20 cellular contexts compared by ENCODE assay signal in the genomic region with DNA sequence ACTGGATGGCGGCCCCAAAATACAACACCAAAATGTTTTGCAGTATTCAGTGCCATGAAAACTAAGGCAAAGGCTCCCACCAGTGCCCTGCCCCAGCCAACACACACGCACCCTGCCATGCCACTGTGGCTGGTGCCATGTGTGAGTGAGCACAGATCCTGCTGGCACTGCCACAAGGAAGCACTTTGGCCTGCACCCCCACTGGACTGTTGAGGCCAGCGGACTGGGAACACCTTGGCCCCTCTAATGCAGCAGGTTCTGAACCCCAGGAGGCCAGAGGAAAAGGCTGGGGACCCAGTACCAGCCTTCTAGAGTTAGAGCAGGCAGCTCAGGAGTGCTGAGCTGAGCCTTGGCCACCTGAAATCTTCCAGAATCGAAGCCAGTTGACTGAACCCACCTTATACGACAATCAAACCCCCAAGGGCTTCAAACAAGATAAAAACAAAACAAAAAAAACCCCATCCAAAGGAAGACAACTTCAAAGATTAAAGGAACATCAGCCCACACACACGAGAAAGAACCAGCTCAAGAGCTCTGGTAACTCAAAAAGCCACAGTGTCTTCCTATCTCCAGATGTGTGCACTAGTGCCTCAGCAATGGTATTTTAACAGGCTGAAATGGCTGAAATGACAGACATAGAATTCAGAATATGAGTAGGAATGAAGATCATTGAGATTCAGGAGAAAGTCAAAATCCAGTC. TPM values are rescaled to one million over a fixed set of nuclear protein-coding genes. Genes with fewer than 3 reads are reported as not detected.
DNase-seq lines count a peak whose midpoint lies in the region; ATAC-seq lines count a peak whose summit lies in the region.
"Had no signal": no experiment of that assay in that cellular context is flagged by ENCODE, and none has a peak within 500 bp of the region (broad histone marks: within the 10 kb centered on the region; RNA-seq: fewer than 3 reads in every experiment).

No MANE protein-coding gene starts in this region.

- no peak overlapping the region for H3K27ac ChIP-seq in CD4-positive, alpha-beta memory T cell (ENCODE audit: low read depth, low read length)
- H3K27ac ChIP-seq in GM23248 (peak overlapping the region; percentile 49; the same call in 1 of the 2 replicates), neuronal stem cell (replicated peaks; ENCODE audit: low read length) (no peak overlapping the region)
- H3K27ac ChIP-seq: colonic mucosa, psoas muscle had no signal

- no peak overlapping the region for H4K8ac ChIP-seq in neuronal stem cell (ENCODE audit: low read depth, low read length)

- H3K4me3 ChIP-seq in CD4-positive, alpha-beta memory T cell (ENCODE audit: low read length in 2 of 2), result no peak overlapping the region
- H3K4me3 ChIP-seq in GM23248 (no peak overlapping the region), neuronal stem cell (ENCODE audit: low read length in 2 of 2) (peak overlapping the region in 1 of 2 donors; percentile 12)
- H3K4me3 ChIP-seq: colonic mucosa, psoas muscle had no signal

- H2BK12ac ChIP-seq in neuronal stem cell (ENCODE audit: low read length), result no peak overlapping the region

- 81 to 85% methylated on average over 6 of the region's 6 CpGs for WGBS in GM23248 (ENCODE audit: low coverage in 1 of 2, low lambda C conversion rate in 2 of 2, missing lambda C conversion rate in 2 of 2), 2 experiments
- no CpG with 5 or more reads among the region's 6 CpGs for WGBS in neuronal stem cell (ENCODE audit: extremely low coverage in 2 of 2, insufficient read length in 2 of 2, insufficient replicate concordance in 1 of 2), 2 donors

- peak; percentile 24 to 70 for ATAC-seq in activated naive CD4-positive, alpha-beta T cell treated with anti-CD3 and anti-CD28 coated beads, Interleukin-2, amount 50 U/mL, for 72 hours
- ATAC-seq in GM19351 (IDR thresholded peaks at IDR 0.05; ENCODE audit: unreplicated experiment), result no peak
- ATAC-seq: psoas muscle, SK-N-SH treated with all-trans-retinoic acid at 6 μM for 48 hours had no signal

- POLR2A ChIA-PET in CD4-positive, alpha-beta memory T cell (lab: Charles Lee; ENCODE audit: partially characterized antibody), result no interaction called here

- H2BK120ac ChIP-seq in neuronal stem cell (ENCODE audit: low read depth, low read length), result no peak overlapping the region

- H3K9me3 ChIP-seq in CD4-positive, alpha-beta memory T cell (ENCODE audit: control insufficient read depth in 1 of 2, low read length in 2 of 2), result no peaks in the 10 kb centered on the region
- H3K9me3 ChIP-seq in GM23248 (ENCODE audit: low read depth) (no peaks in the 10 kb centered on the region), neuronal stem cell (replicated peaks in 1 of 2; ENCODE audit: control insufficient read depth in 2 of 2, insufficient read depth in 1 of 2, low read depth in 1 of 2, low read length in 2 of 2) (no peaks in the 10 kb centered on the region)
- H3K9me3 ChIP-seq: colonic mucosa, psoas muscle had no signal

- peaks cover 26 to 44% (median 27%) of the 10 kb centered on the region in 4 donors for H3K4me1 Mint-ChIP-seq in CD4-positive, alpha-beta memory T cell
- H3K4me1 Mint-ChIP-seq: B cell, neural crest cell had no signal

- H3K27ac Mint-ChIP-seq in CD4-positive, alpha-beta memory T cell, result peak overlapping the region; percentile 40 to 91 (median 77)
- H3K27ac Mint-ChIP-seq in activated naive CD4-positive, alpha-beta T cell treated with anti-CD3 and anti-CD28 coated beads, Interleukin-2, amount 50 U/mL, for 72 hours, result peak overlapping the region; percentile 65 to 79
- H3K27ac Mint-ChIP-seq: B cell, type B pancreatic cell had no signal

- peak overlapping the region; percentile 42 for H2BK5ac ChIP-seq in neuronal stem cell (ENCODE audit: low read length)

- peaks cover 39 to 52% of the 10 kb centered on the region in 2 donors for H3K36me3 Mint-ChIP-seq in CD4-positive, alpha-beta memory T cell
- peaks cover 10 to 13% of the 10 kb centered on the region in 2 donors for H3K36me3 Mint-ChIP-seq in activated naive CD4-positive, alpha-beta T cell treated with anti-CD3 and anti-CD28 coated beads, Interleukin-2, amount 50 U/mL, for 72 hours
- H3K36me3 Mint-ChIP-seq: type B pancreatic cell had no signal

- H2AK5ac ChIP-seq in neuronal stem cell (ENCODE audit: low read depth, low read length), result no peak overlapping the region

- no peaks in the 10 kb centered on the region for H3K27me3 ChIP-seq in CD4-positive, alpha-beta memory T cell (ENCODE audit: insufficient read depth, low read length)
- H3K27me3 ChIP-seq in GM23248 (replicated peaks; ENCODE audit: insufficient read depth), result no peaks in the 10 kb centered on the region
- H3K27me3 ChIP-seq in neuronal stem cell (ENCODE audit: control insufficient read depth in 3 of 3, insufficient read depth in 3 of 3, low read depth in 1 of 3, low read length in 3 of 3), result peaks cover 0 to 3% (median 0%) of the 10 kb centered on the region in 3 experiments
- H3K27me3 ChIP-seq: colonic mucosa had no signal

- DNase-seq in CD4-positive, alpha-beta memory T cell, result no peak
- no peak for DNase-seq in GM23248
- no peak for DNase-seq in activated naive CD4-positive, alpha-beta T cell treated with anti-CD3 and anti-CD28 coated beads, Interleukin-2, amount 50 U/mL, for 72 hours (ENCODE audit: low spot score in 2 of 2)
- no peak for DNase-seq in neuronal stem cell (ENCODE audit: low spot score)
- no peak for DNase-seq in H4 (ENCODE audit: low spot score)
- no peak for DNase-seq in Ammon's horn (ENCODE audit: low spot score)
- DNase-seq: colonic mucosa; glutamatergic neuron; midbrain; MM.1S; NCI-H1694; NCI-H526 treated with DMSO at 0.1 percent for 48 hours; psoas muscle; stimulated activated naive CD4-positive, alpha-beta T cell; T-helper 9 cell had no signal

- H3K79me1 ChIP-seq in neuronal stem cell (ENCODE audit: low read depth, low read length), result no peaks in the 10 kb centered on the region

- peak overlapping the region in 1 of 8 donors; percentile 30 for H3K4me3 Mint-ChIP-seq in CD4-positive, alpha-beta memory T cell
- H3K4me3 Mint-ChIP-seq: B cell, neural crest cell, type B pancreatic cell had no signal

- H3K4ac ChIP-seq in neuronal stem cell (ENCODE audit: low read length), result no peak overlapping the region

- no peak overlapping the region for H3K9ac ChIP-seq in GM23248
- no peak overlapping the region for H3K9ac ChIP-seq in neuronal stem cell (ENCODE audit: low read depth, low read length, poor library complexity)

- H4K91ac ChIP-seq in neuronal stem cell (ENCODE audit: low read depth, low read length, poor library complexity), result no peak overlapping the region

- H2AFZ ChIP-seq in GM23248, result no peak overlapping the region
- H2AFZ ChIP-seq in neuronal stem cell (ENCODE audit: low read length), result no peak overlapping the region

- peaks cover 66% of the 10 kb centered on the region for H3K79me2 ChIP-seq in GM23248 (ENCODE audit: insufficient read depth)

- in situ Hi-C loops in GM23248 (cut with MboI), result loop anchor here (25.0 kb wide), 1 partner anchor 101 kb away; a partner anchor contains a TSS

- H2BK15ac ChIP-seq in neuronal stem cell (ENCODE audit: low read length), result no peak overlapping the region

- no peak overlapping the region for H3K18ac ChIP-seq in neuronal stem cell (ENCODE audit: low read length)

- H3K4me2 ChIP-seq in GM23248 (ENCODE audit: unreplicated experiment) (no peak overlapping the region), neuronal stem cell (ENCODE audit: insufficient read depth, low read length, poor library complexity, severe bottlenecking) (no peak overlapping the region)

- H3K9me3 Mint-ChIP-seq in CD4-positive, alpha-beta memory T cell, result peaks cover 0 to 5% (median 0%) of the 10 kb centered on the region in 8 donors
- H3K9me3 Mint-ChIP-seq in activated naive CD4-positive, alpha-beta T cell treated with anti-CD3 and anti-CD28 coated beads, Interleukin-2, amount 50 U/mL, for 72 hours, result no peaks in the 10 kb centered on the region
- H3K9me3 Mint-ChIP-seq: neural crest cell, type B pancreatic cell had no signal

- H3K36me3 ChIP-seq in CD4-positive, alpha-beta memory T cell (ENCODE audit: insufficient read depth, low read length), result peaks cover 50% of the 10 kb centered on the region
- H3K36me3 ChIP-seq in GM23248 (ENCODE audit: low read depth) (peaks cover 18% of the 10 kb centered on the region), neuronal stem cell (replicated peaks in 1 of 2; ENCODE audit: control insufficient read depth in 2 of 2, insufficient read depth in 2 of 2, low read length in 2 of 2) (no peaks in the 10 kb centered on the region)
- H3K36me3 ChIP-seq: colonic mucosa had no signal

- peak overlapping the region; percentile 47 for H3K14ac ChIP-seq in neuronal stem cell (ENCODE audit: low read length)

- H3K27me3 Mint-ChIP-seq in CD4-positive, alpha-beta memory T cell, result no peaks in the 10 kb centered on the region
- H3K27me3 Mint-ChIP-seq: B cell had no signal

- no peaks in the 10 kb centered on the region for H3K4me1 ChIP-seq in CD4-positive, alpha-beta memory T cell (ENCODE audit: insufficient read depth, low read length)
- H3K4me1 ChIP-seq in GM23248 (ENCODE audit: insufficient read depth) (peaks cover 12% of the 10 kb centered on the region), neuronal stem cell (ENCODE audit: control insufficient read depth in 2 of 2, insufficient read depth in 1 of 2, low read depth in 1 of 2, low read length in 2 of 2) (no peaks in the 10 kb centered on the region)
- H3K4me1 ChIP-seq: colonic mucosa, psoas muscle had no signal

- intact Hi-C loops in CD4-positive, alpha-beta memory T cell (cut with micrococcal nuclease), result no loop called here

- H3K23ac ChIP-seq in neuronal stem cell (ENCODE audit: low read depth, low read length, poor library complexity), result no peak overlapping the region

- peaks cover 11% of the 10 kb centered on the region; the same call in 1 of the 2 replicates for H3F3A ChIP-seq in GM23248 (ENCODE audit: insufficient read depth)

- H4K20me1 ChIP-seq in GM23248 (ENCODE audit: insufficient read depth), result no peaks in the 10 kb centered on the region

- CTCF ChIA-PET in CD4-positive, alpha-beta memory T cell (lab: Charles Lee; ENCODE audit: partially characterized antibody), result no interaction called here

- H3K9me2 ChIP-seq in GM23248 (ENCODE audit: insufficient read depth), result no peaks in the 10 kb centered on the region

RNA-seq across cellular contexts. Expression of a gene that starts 21.5 kb away (rescaled TPM):
- total RNA-seq in CD4-positive, alpha-beta memory T cell, result 100 to 1,000 TPM; 280 to 292 TPM
- 10 to 100 TPM in 1 of 2 donors, 1 to 10 TPM in 1; 9.7 to 41.0 TPM for polyA plus RNA-seq in CD4-positive, alpha-beta memory T cell
- 33.4 and 36.0 TPM in 2 replicates for total RNA-seq in GM23248 (2014; rRNA removed; shearing (Covaris generic))
- polyA plus RNA-seq in GM23248 (2016; fragmentation: Nextera tagmentation; extraction: Ambion mirVana), result 16.8 and 17.5 TPM in 2 replicates
- 10 to 100 TPM; 47.0 to 55.1 TPM for total RNA-seq in activated naive CD4-positive, alpha-beta T cell treated with anti-CD3 and anti-CD28 coated beads, Interleukin-2, amount 50 U/mL, for 72 hours
- 76.9 TPM for polyA plus RNA-seq in neuronal stem cell (2013, experiment 1 of 2)
- 73.7 TPM for polyA plus RNA-seq in neuronal stem cell (2013, experiment 2 of 2)
- total RNA-seq in H4 (2014; rRNA removed; shearing (Covaris generic)), result 11.6 and 11.7 TPM in 2 replicates
